8 cellular contexts compared by ENCODE assay signal in genomic region chr16:88924834-88925539, GRCh38. TPM values are rescaled to one million over a fixed set of nuclear protein-coding genes. Genes with fewer than 3 reads are reported as not detected.
DNase-seq lines count a peak whose midpoint lies in the region; ATAC-seq, FAIRE-seq and TF ChIP-seq lines count a peak whose summit lies in the region.

No MANE protein-coding gene starts in this region.

- H3K4me1 ChIP-seq in sigmoid colon = peaks cover 0 to 26% (median 19%) of the 10 kb centered on the region in 4 donors

- H3K9me3 ChIP-seq in sigmoid colon = no peaks in the 10 kb centered on the region

- no peaks in the 10 kb centered on the region for H3K36me3 Mint-ChIP-seq in naive B cell

- intact Hi-C loops in sigmoid colon (cut with DNase I) = no loop called here

- 51 to 61% methylated on average over 30 of the region's 30 CpGs for WGBS in sigmoid colon, 2 donors

- TF ChIP-seq POLR2A in H54 (IDR thresholded peaks at IDR 0.05; ENCODE audit: low read depth, low read length) (peak; percentile 17; the same call in 1 of the 2 replicates), sigmoid colon (IDR thresholded peaks at IDR 0.05) (no peak)

- H3K36me3 ChIP-seq in sigmoid colon = no peaks in the 10 kb centered on the region

- no peak for TF ChIP-seq EP300 in sigmoid colon (IDR thresholded peaks at IDR 0.05)

- no peaks in the 10 kb centered on the region for H3K9me3 Mint-ChIP-seq in naive B cell

- peak overlapping the region in 4 of 6 donors; percentile 22 to 83 (median 62) for H3K27ac Mint-ChIP-seq in naive B cell

- peak overlapping the region in 7 of 8 donors; percentile 12 to 75 (median 36) for H3K4me3 Mint-ChIP-seq in naive B cell

- H3K27ac ChIP-seq in caudate nucleus (ENCODE audit: low read depth, low read length) (no peak overlapping the region), sigmoid colon (no peak overlapping the region)

- peak; percentile 63 to 67 for ATAC-seq in naive B cell (ENCODE audit: low read depth in 2 of 2)
- ATAC-seq in GM18520 (IDR thresholded peaks at IDR 0.05; ENCODE audit: unreplicated experiment) = no peak

- peaks cover 3 to 81% (median 38%) of the 10 kb centered on the region in 3 donors for H3K27me3 ChIP-seq in sigmoid colon

- no peak for TF ChIP-seq CTCF in sigmoid colon (IDR thresholded peaks at IDR 0.05)

- peak; percentile 6 for FAIRE-seq in H54 (lab: Jason Lieb, UNC)

- peaks cover 36 to 52% (median 39%) of the 10 kb centered on the region in 3 donors for H3K4me1 Mint-ChIP-seq in naive B cell

- DNase-seq in DMS 273 (lab: John Stamatoyannopoulos, UW; ENCODE audit: unreplicated experiment) (peak; percentile 97), H54 (ENCODE audit: insufficient read length, low spot score) (peak; percentile 100), NCI-H82 (lab: John Stamatoyannopoulos, UW) (peak; percentile 75), caudate nucleus (lab: John Stamatoyannopoulos, UW) (peak in 35 of 61 donors; percentile 2 to 81 (median 31)), naive B cell (peak; percentile 70), sigmoid colon (no peak)
- DNase-seq in effector CD8-positive, alpha-beta T cell (lab: John Stamatoyannopoulos, UW) = no peak

- no peaks in the 10 kb centered on the region for H3K27me3 Mint-ChIP-seq in naive B cell

- H3K4me3 ChIP-seq in sigmoid colon = no peak overlapping the region

RNA-seq across cellular contexts. Expression of gene CBFA2T3, which starts 52.0 kb away (rescaled TPM):
- polyA plus RNA-seq in naive B cell (ENCODE audit: low read depth in 6 of 6) (10 to 100 TPM in 3 of 6 donors, 1 to 10 TPM in 2, under 1 TPM in 1; 0.14 to 19.0 (median 10.0) TPM), sigmoid colon (1 to 10 TPM; 4.2 to 9.8 (median 7.2) TPM)
- 10 to 100 TPM in 1 of 4 donors, 1 to 10 TPM in 2, under 1 TPM in 1; 0.95 to 26.8 (median 3.4) TPM for total RNA-seq in sigmoid colon

RNA-seq across cellular contexts. Expression of gene PABPN1L, which starts 58.5 kb away (rescaled TPM):
- not detected for polyA plus RNA-seq in naive B cell (ENCODE audit: low read depth in 6 of 6)
- total RNA-seq in sigmoid colon = not detected
- under 1 TPM in 1 of 3 donors, not detected in 2; 0.15 TPM for polyA plus RNA-seq in sigmoid colon

Comparison
In these comparisons a context has a peak if more than half of its experiments do, and no peak if none do; other contexts are left out.
1. DNase-seq: peak in DMS 273 (single experiment), H54 (single experiment), NCI-H82 (single experiment), caudate nucleus (35 of 61) and naive B cell (single experiment); none in sigmoid colon (single experiment) and effector CD8-positive, alpha-beta T cell (single experiment).